ENCODE assay signal across 1 cellular context in the genomic region with DNA sequence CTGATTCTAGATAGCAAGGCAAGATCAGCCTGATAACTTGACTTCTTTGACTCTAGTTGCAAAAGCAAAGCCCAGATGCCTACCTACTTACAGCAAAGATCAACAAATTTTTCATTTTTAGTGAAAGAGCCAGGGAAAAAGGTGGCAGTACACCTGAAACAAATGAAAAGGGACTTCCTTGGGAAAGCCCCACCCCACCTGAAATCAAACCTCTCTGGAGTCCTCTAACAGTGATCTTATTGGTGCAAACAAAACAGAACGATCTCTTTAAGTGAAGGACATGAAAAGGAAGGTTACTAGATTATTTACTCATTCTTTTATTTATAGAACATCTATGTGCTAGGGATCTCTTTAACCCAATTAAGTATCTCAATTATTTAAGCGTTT.
TF ChIP-seq lines count a peak whose summit lies in the region.

No MANE protein-coding gene starts in this region.

TF ChIP-seq in HepG2, 621 proteins besides CTCF, POLR2A, EP300 and RAD21:
- TF ChIP-seq ZNF790 (CRISPR knock-in tag; IDR thresholded peaks at IDR 0.05; ENCODE audit: borderline replicate concordance) (no peak), HMG20B (CRISPR knock-in tag; conservative IDR thresholded peaks at IDR 0.05) (no peak), REL (CRISPR knock-in tag; conservative IDR thresholded peaks at IDR 0.05) (no peak), FOXK1 (CRISPR knock-in tag; IDR thresholded peaks at IDR 0.05; ENCODE audit: borderline replicate concordance, low read depth) (no peak), TBL1XR1 (IDR thresholded peaks at IDR 0.05; ENCODE audit: borderline replicate concordance, low read length, partially characterized antibody) (no peak), ZNF530 (CRISPR knock-in tag; IDR thresholded peaks at IDR 0.05; ENCODE audit: low read depth) (no peak), ZNF839 (CRISPR knock-in tag; IDR thresholded peaks at IDR 0.05; ENCODE audit: borderline replicate concordance) (no peak), PHF5A (CRISPR knock-in tag; IDR thresholded peaks at IDR 0.05; ENCODE audit: low read depth, unreplicated experiment) (no peak), BRF2 (CRISPR knock-in tag; IDR thresholded peaks at IDR 0.05) (no peak), ZNF615 (CRISPR knock-in tag; IDR thresholded peaks at IDR 0.05; ENCODE audit: borderline replicate concordance) (no peak), ZNF562 (CRISPR knock-in tag; IDR thresholded peaks at IDR 0.05; ENCODE audit: borderline replicate concordance) (no peak), CERS6 (CRISPR knock-in tag; IDR thresholded peaks at IDR 0.05) (no peak), ZNF350 (CRISPR knock-in tag; IDR thresholded peaks at IDR 0.05; ENCODE audit: borderline replicate concordance, low read depth) (no peak), RNF219 (CRISPR knock-in tag; IDR thresholded peaks at IDR 0.05) (no peak)
- TF ChIP-seq, protein P1, sequence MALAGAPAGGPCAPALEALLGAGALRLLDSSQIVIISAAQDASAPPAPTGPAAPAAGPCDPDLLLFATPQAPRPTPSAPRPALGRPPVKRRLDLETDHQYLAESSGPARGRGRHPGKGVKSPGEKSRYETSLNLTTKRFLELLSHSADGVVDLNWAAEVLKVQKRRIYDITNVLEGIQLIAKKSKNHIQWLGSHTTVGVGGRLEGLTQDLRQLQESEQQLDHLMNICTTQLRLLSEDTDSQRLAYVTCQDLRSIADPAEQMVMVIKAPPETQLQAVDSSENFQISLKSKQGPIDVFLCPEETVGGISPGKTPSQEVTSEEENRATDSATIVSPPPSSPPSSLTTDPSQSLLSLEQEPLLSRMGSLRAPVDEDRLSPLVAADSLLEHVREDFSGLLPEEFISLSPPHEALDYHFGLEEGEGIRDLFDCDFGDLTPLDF (CRISPR knock-in tag; IDR thresholded peaks at IDR 0.05) = no peak
- TF ChIP-seq, protein P2, sequence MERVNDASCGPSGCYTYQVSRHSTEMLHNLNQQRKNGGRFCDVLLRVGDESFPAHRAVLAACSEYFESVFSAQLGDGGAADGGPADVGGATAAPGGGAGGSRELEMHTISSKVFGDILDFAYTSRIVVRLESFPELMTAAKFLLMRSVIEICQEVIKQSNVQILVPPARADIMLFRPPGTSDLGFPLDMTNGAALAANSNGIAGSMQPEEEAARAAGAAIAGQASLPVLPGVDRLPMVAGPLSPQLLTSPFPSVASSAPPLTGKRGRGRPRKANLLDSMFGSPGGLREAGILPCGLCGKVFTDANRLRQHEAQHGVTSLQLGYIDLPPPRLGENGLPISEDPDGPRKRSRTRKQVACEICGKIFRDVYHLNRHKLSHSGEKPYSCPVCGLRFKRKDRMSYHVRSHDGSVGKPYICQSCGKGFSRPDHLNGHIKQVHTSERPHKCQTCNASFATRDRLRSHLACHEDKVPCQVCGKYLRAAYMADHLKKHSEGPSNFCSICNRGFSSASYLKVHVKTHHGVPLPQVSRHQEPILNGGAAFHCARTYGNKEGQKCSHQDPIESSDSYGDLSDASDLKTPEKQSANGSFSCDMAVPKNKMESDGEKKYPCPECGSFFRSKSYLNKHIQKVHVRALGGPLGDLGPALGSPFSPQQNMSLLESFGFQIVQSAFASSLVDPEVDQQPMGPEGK (CRISPR knock-in tag; IDR thresholded peaks at IDR 0.05) = no peak
- TF ChIP-seq, protein P3, sequence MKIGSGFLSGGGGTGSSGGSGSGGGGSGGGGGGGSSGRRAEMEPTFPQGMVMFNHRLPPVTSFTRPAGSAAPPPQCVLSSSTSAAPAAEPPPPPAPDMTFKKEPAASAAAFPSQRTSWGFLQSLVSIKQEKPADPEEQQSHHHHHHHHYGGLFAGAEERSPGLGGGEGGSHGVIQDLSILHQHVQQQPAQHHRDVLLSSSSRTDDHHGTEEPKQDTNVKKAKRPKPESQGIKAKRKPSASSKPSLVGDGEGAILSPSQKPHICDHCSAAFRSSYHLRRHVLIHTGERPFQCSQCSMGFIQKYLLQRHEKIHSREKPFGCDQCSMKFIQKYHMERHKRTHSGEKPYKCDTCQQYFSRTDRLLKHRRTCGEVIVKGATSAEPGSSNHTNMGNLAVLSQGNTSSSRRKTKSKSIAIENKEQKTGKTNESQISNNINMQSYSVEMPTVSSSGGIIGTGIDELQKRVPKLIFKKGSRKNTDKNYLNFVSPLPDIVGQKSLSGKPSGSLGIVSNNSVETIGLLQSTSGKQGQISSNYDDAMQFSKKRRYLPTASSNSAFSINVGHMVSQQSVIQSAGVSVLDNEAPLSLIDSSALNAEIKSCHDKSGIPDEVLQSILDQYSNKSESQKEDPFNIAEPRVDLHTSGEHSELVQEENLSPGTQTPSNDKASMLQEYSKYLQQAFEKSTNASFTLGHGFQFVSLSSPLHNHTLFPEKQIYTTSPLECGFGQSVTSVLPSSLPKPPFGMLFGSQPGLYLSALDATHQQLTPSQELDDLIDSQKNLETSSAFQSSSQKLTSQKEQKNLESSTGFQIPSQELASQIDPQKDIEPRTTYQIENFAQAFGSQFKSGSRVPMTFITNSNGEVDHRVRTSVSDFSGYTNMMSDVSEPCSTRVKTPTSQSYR (CRISPR knock-in tag; IDR thresholded peaks at IDR 0.05; ENCODE audit: borderline replicate concordance) = no peak
